ENCODE assay signal across 8 cellular contexts in the genomic region with DNA sequence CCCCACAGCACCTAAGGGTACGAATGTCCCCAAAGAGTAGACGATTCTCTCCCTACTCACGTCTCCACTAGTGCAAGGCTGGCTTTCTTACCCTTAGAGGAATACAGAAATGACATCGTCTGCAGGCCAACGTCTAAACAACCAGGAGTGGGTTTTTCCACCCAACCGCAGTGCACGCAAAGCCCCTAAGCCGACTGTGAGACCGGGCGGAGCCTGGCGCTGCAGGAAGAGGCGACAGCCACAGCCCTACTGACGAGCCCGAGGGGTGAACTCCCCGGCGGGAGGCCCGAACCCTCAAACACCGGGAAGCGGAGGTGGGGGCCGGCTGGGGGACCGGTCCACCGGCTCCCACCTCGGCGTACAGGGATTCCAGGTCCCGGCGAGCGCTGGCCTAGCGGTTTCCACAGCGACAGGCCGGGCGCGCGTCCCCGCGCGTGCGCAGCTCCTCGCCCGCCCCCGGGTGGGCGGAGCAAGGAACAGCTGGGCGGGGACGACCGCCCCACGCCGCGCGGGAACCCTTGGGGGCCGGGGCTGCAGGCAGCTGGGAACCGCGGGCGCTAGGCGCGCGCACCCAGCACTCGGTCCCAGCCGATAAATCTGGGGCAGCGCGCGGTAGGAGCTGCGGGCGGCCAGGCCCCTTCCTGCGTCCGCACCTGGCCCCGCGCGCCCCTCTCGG. TPM values are rescaled to one million over a fixed set of nuclear protein-coding genes. Genes with fewer than 3 reads are reported as not detected.
A peak's percentile ranks its signal among the peaks of the same experiment; 100 is the strongest.
DNase-seq lines count a peak whose midpoint lies in the region; ATAC-seq and TF ChIP-seq lines count a peak whose summit lies in the region.

A gene with protein sequence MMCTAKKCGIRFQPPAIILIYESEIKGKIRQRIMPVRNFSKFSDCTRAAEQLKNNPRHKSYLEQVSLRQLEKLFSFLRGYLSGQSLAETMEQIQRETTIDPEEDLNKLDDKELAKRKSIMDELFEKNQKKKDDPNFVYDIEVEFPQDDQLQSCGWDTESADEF (minus strand): TSS at position 413 of the 676 bp plus-strand sequence. CDS start 3,593 bp downstream, outside the sequence.
A gene (plus strand): TSS at position 540 of the 676 bp plus-strand sequence.

- DNase-seq in NCI-H524 treated with DMSO at 0.1 percent for 48 hours (lab: John Stamatoyannopoulos, UW) (peak; percentile 15), right lobe of liver (peak; percentile 91 to 92 (median 91))
- peak; percentile 89 for DNase-seq in activated CD4-positive, alpha-beta T cell treated with anti-CD3 and anti-CD28 coated beads, Interleukin-2, amount 50 U/mL, for 1 hour
- DNase-seq in stimulated activated CD4-positive, alpha-beta T cell treated with anti-CD3 and anti-CD28 coated beads, Interleukin-4, amount 100 ng/mL, for 24 hours: peak; percentile 89

- H3K36me3 ChIP-seq in BLaER1 treated with 17β-estradiol and CSF1 and Interleukin-3, amounts not matched to agents 10 nM and 100 nM: peaks cover 0 to 17% (median 0%) of the 10 kb centered on the region in 11 experiments; a peak in 6 of 22 replicates
- H3K36me3 ChIP-seq in right lobe of liver: no peaks in the 10 kb centered on the region

- H3K4me3 ChIP-seq in BLaER1 treated with 17β-estradiol and CSF1 and Interleukin-3, amounts not matched to agents 10 nM and 100 nM: peak within 1 kb of the TSS; percentile 79 to 92 (median 82)
- H3K4me3 ChIP-seq in right lobe of liver: peak within 1 kb of the TSS; percentile 64 to 95 (median 90)

- H3K27ac Mint-ChIP-seq in dendritic cell treated with granulocyte-macrophage colony-stimulating factor and Interleukin-4, amounts not matched to agents 40 ng/mL and 50 ng/mL, for 4 days: peak within 1 kb of the TSS; percentile 83

- peak within 1 kb of the TSS; percentile 69 to 92 (median 87); a peak in 21 of 22 replicates for H3K27ac ChIP-seq in BLaER1 treated with 17β-estradiol and CSF1 and Interleukin-3, amounts not matched to agents 10 nM and 100 nM
- H3K27ac ChIP-seq in right lobe of liver: peak within 1 kb of the TSS; percentile 30 to 84 (median 81)

- no peaks in the 10 kb centered on the region for H3K27me3 ChIP-seq in BLaER1 treated with 17β-estradiol and CSF1 and Interleukin-3, amounts not matched to agents 10 nM and 100 nM
- H3K27me3 ChIP-seq in right lobe of liver: no peaks in the 10 kb centered on the region

- H3K4me3 Mint-ChIP-seq in dendritic cell treated with granulocyte-macrophage colony-stimulating factor and Interleukin-4, amounts not matched to agents 40 ng/mL and 50 ng/mL, for 4 days: peak within 1 kb of the TSS; percentile 84

- intact Hi-C loops in dendritic cell treated with granulocyte-macrophage colony-stimulating factor and Interleukin-4, amounts not matched to agents 40 ng/mL and 50 ng/mL, for 4 days (cut with micrococcal nuclease): loop anchor here (1.0 kb wide), 1 partner anchor 27 kb away; a partner anchor contains a TSS
- intact Hi-C loops in right lobe of liver (cut with DNase I): no loop called here

- ATAC-seq in GM19324 (IDR thresholded peaks at IDR 0.05; ENCODE audit: low FRiP score, unreplicated experiment) (peak; percentile 84), HG03457 (IDR thresholded peaks at IDR 0.05; ENCODE audit: unreplicated experiment) (peak; percentile 70), right lobe of liver (peak; percentile 96 to 98 (median 98))

- peak within 1 kb of the TSS; percentile 73 to 95 (median 85) for H3K4me2 ChIP-seq in BLaER1 treated with 17β-estradiol and CSF1 and Interleukin-3, amounts not matched to agents 10 nM and 100 nM

- peaks cover 0 to 7% (median 0%) of the 10 kb centered on the region in 11 experiments; a peak in 2 of 22 replicates for H4K20me1 ChIP-seq in BLaER1 treated with 17β-estradiol and CSF1 and Interleukin-3, amounts not matched to agents 10 nM and 100 nM

- peak within 1 kb of the TSS; percentile 83 to 94 (median 89) for H3K9ac ChIP-seq in BLaER1 treated with 17β-estradiol and CSF1 and Interleukin-3, amounts not matched to agents 10 nM and 100 nM

- peak in 3 of 4 donors; percentile 8 to 34 (median 13) for TF ChIP-seq CTCF in right lobe of liver (IDR thresholded peaks at IDR 0.05)

- H3K4me1 Mint-ChIP-seq in dendritic cell treated with granulocyte-macrophage colony-stimulating factor and Interleukin-4, amounts not matched to agents 40 ng/mL and 50 ng/mL, for 4 days (ENCODE audit: low read depth): peaks cover 28% of the 10 kb centered on the region

- H3K9me3 Mint-ChIP-seq in dendritic cell treated with granulocyte-macrophage colony-stimulating factor and Interleukin-4, amounts not matched to agents 40 ng/mL and 50 ng/mL, for 4 days: no peaks in the 10 kb centered on the region

- TF ChIP-seq POLR2A in right lobe of liver (IDR thresholded peaks at IDR 0.05): peak; percentile 90

- peaks cover 21 to 53% (median 27%) of the 10 kb centered on the region in 10 experiments for H3K4me1 ChIP-seq in BLaER1 treated with 17β-estradiol and CSF1 and Interleukin-3, amounts not matched to agents 10 nM and 100 nM
- H3K4me1 ChIP-seq in right lobe of liver: peaks cover 0 to 13% (median 5%) of the 10 kb centered on the region in 4 donors

- 2% methylated on average over 8 of the region's 68 CpGs for WGBS in right lobe of liver (ENCODE audit: insufficient coverage, low coverage, low lambda C conversion rate, missing lambda C conversion rate)

- H3K27me3 Mint-ChIP-seq in dendritic cell treated with granulocyte-macrophage colony-stimulating factor and Interleukin-4, amounts not matched to agents 40 ng/mL and 50 ng/mL, for 4 days: no peaks in the 10 kb centered on the region

- H3K9me3 ChIP-seq in BLaER1 treated with 17β-estradiol and CSF1 and Interleukin-3, amounts not matched to agents 10 nM and 100 nM (replicated peaks in 1 of 11): no peaks in the 10 kb centered on the region
- H3K9me3 ChIP-seq in right lobe of liver: no peaks in the 10 kb centered on the region

- peaks cover 8% of the 10 kb centered on the region for H3K36me3 Mint-ChIP-seq in dendritic cell treated with granulocyte-macrophage colony-stimulating factor and Interleukin-4, amounts not matched to agents 40 ng/mL and 50 ng/mL, for 4 days (ENCODE audit: low read depth)

RNA-seq across cellular contexts. Expression of the first gene that starts in this region (rescaled TPM):
- under 1 TPM; 0.37 to 0.99 (median 0.51) TPM for total RNA-seq in right lobe of liver

RNA-seq across cellular contexts. Expression of the second gene that starts in this region (rescaled TPM):
- 10 to 100 TPM in 2 of 6 experiments, 1 to 10 TPM in 4; 6.4 to 17.0 (median 7.2) TPM for total RNA-seq in right lobe of liver

Comparison
In these comparisons a context has a peak if more than half of its experiments do, and no peak if none do; other contexts are left out.
1. Peak in every context shown above with its lines: DNase-seq, ATAC-seq, H3K4me3 ChIP-seq and H3K27ac ChIP-seq.
2. DNase-seq: peak in every context shown above with its lines; median percentile 91 in right lobe of liver; 89 in activated CD4-positive, alpha-beta T cell treated with anti-CD3 and anti-CD28 coated beads, Interleukin-2, amount 50 U/mL, for 1 hour; 89 in stimulated activated CD4-positive, alpha-beta T cell treated with anti-CD3 and anti-CD28 coated beads, Interleukin-4, amount 100 ng/mL, for 24 hours; 15 in NCI-H524 treated with DMSO at 0.1 percent for 48 hours.